In the genomic region with DNA sequence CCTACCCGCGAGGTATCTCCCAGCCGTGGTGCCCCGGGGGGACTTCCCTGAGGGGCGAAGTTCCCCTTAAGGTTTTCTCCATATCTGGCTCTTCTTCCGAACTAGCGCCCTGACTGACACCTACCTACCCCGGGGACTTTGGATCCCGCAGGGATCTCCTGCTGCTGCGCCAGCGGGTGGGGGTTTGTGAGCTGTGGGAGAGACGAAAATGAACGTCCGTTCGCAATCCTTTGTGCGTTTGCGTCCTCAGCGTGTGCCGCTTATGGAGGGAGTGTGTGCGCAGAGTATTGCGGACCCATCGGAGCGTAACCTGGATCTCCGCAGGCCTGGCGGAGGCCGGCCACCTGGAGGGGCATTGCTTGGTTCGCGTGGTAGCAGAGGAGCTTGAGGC, we compare ENCODE assay signal across 8 cellular contexts. TPM values are rescaled to one million over a fixed set of nuclear protein-coding genes. Genes with fewer than 3 reads are reported as not detected.
A peak's percentile ranks its signal among the peaks of the same experiment; 100 is the strongest.
DNase-seq lines count a peak whose midpoint lies in the region; ATAC-seq, FAIRE-seq and TF ChIP-seq lines count a peak whose summit lies in the region.

No MANE protein-coding gene starts in this region.

- ATAC-seq in HG03108 (IDR thresholded peaks at IDR 0.05; ENCODE audit: unreplicated experiment) (peak; percentile 29), gastrocnemius medialis (peak; percentile 33 to 36)

- TF ChIP-seq POLR2A in GM12892 (IDR thresholded peaks at IDR 0.05; ENCODE audit: low read depth, low read length) = no peak
- no peak for TF ChIP-seq POLR2A in gastrocnemius medialis (IDR thresholded peaks at IDR 0.05)

- no peaks in the 10 kb centered on the region for H3K27me3 ChIP-seq in gastrocnemius medialis

- intact Hi-C loops in gastrocnemius medialis (cut with DNase I; ENCODE audit: low total_unique reads) = loop anchor here (10.0 kb wide), 1 partner anchor 89 kb away; no protein-coding TSS in a partner anchor

- TF ChIP-seq CTCF in astrocyte of the cerebellum (IDR thresholded peaks at IDR 0.05; ENCODE audit: low read depth, low read length, missing control alignments) (no peak), gastrocnemius medialis (IDR thresholded peaks at IDR 0.05 in 4 of 5, conservative IDR thresholded peaks at IDR 0.05 in 1 of 5) (no peak)

- FAIRE-seq in GM12892 (lab: Jason Lieb, UNC) = peak; percentile 9

- H3K4me3 ChIP-seq in astrocyte of the cerebellum (ENCODE audit: low read depth, low read length) (peak overlapping the region; percentile 91), iPS-11a (ENCODE audit: low read depth, low read length) (peak overlapping the region; percentile 89), gastrocnemius medialis (peak overlapping the region; percentile 77 to 96 (median 92))

- DNase-seq in A172 (ENCODE audit: low spot score) = peak; percentile 14
- no peak for DNase-seq in GM12892 (ENCODE audit: insufficient read length)
- peak; percentile 32 to 37 for DNase-seq in NOMO-1 (lab: John Stamatoyannopoulos, UW; ENCODE audit: unreplicated experiment in 2 of 2)
- no peak for DNase-seq in astrocyte of the cerebellum (ENCODE audit: low read depth)
- no peak for DNase-seq in gastrocnemius medialis
- no peak for DNase-seq in DMS114 treated with DMSO at 0.1 percent for 48 hours (lab: John Stamatoyannopoulos, UW; ENCODE audit: unreplicated experiment)

- in situ Hi-C loops in astrocyte of the cerebellum (cut with HindIII; ENCODE audit: low sequenced_read_pairs) = no loop called here
- in situ Hi-C loops in gastrocnemius medialis (cut with MboI; ENCODE audit: low sequenced_read_pairs in 4 of 4) = no loop called here

- no peaks in the 10 kb centered on the region for H3K36me3 ChIP-seq in gastrocnemius medialis

- peak overlapping the region; percentile 78 to 85 (median 82) for H3K27ac ChIP-seq in gastrocnemius medialis

- no peaks in the 10 kb centered on the region for H3K9me3 ChIP-seq in gastrocnemius medialis

- peaks cover 3 to 13% of the 10 kb centered on the region in 2 donors for H3K4me1 ChIP-seq in gastrocnemius medialis

RNA-seq across cellular contexts. Expression of a gene that starts 0.6 kb away (rescaled TPM):
- 57.2 and 79.4 TPM in 2 replicates for total RNA-seq in A172 (2014; rRNA removed; shearing (Covaris generic))
- 37.4 TPM for polyA plus RNA-seq in GM12892 (2012; ENCODE audit: missing spikeins)
- total RNA-seq in gastrocnemius medialis = 10 to 100 TPM; 12.3 to 13.9 (median 13.0) TPM

Comparison
In these comparisons a context has a peak if more than half of its experiments do, and no peak if none do; other contexts are left out.
1. DNase-seq: peak in A172 (single experiment) and NOMO-1 (2 of 2); none in GM12892 (single experiment), astrocyte of the cerebellum (single experiment), gastrocnemius medialis (0 of 2) and DMS114 treated with DMSO at 0.1 percent for 48 hours (single experiment).
2. Peak in every context shown above with its lines, with median percentiles within 50 percentile points of each other: H3K4me3 ChIP-seq.